9 cellular contexts compared by ENCODE assay signal in genomic region chr5:133245191-133246052, GRCh38.
DNase-seq lines count a peak whose midpoint lies in the region; ATAC-seq lines count a peak whose summit lies in the region.
"Had no signal": no experiment of that assay in that cellular context is flagged by ENCODE, and none has a peak within 500 bp of the region (broad histone marks: within the 10 kb centered on the region; RNA-seq: fewer than 3 reads in every experiment).

No MANE protein-coding gene starts in this region.

- no peak overlapping the region for H2AK5ac ChIP-seq in trophoblast cell (ENCODE audit: low read length)

- H3K4me2 ChIP-seq in trophoblast cell (ENCODE audit: low read length): no peak overlapping the region

- ATAC-seq in Right ventricle myocardium inferior (no peak), HG02970 (IDR thresholded peaks at IDR 0.05; ENCODE audit: low FRiP score, unreplicated experiment) (no peak)

- H3K4me1 ChIP-seq in trophoblast cell (ENCODE audit: control insufficient read depth in 1 of 2, insufficient read depth in 2 of 2, low read length in 2 of 2): no peaks in the 10 kb centered on the region

- H3K4ac ChIP-seq in trophoblast cell (ENCODE audit: low read depth, low read length): no peak overlapping the region

- no peak overlapping the region for H3K18ac ChIP-seq in trophoblast cell (ENCODE audit: low read length)

- H4K91ac ChIP-seq in trophoblast cell (ENCODE audit: low read depth, low read length): no peak overlapping the region

- no CpG with 5 or more reads among the region's 11 CpGs for WGBS in trophoblast cell (ENCODE audit: extremely low coverage, insufficient coverage, insufficient read length)

- H3K27me3 ChIP-seq in trophoblast cell (ENCODE audit: insufficient read depth, low read length): no peaks in the 10 kb centered on the region

- H2BK5ac ChIP-seq in trophoblast cell (ENCODE audit: low read depth, low read length, poor library complexity): no peak overlapping the region

- H3K23ac ChIP-seq in trophoblast cell (ENCODE audit: low read length): no peak overlapping the region

- peak; percentile 31 for DNase-seq in DMS 273 (lab: John Stamatoyannopoulos, UW; ENCODE audit: unreplicated experiment)
- DNase-seq in DMS 273 treated with DMSO at 0.1 percent for 48 hours (lab: John Stamatoyannopoulos, UW): no peak
- peak; percentile 12 for DNase-seq in NCI-H2107 treated with DMSO at 0.1 percent for 48 hours (lab: John Stamatoyannopoulos, UW; ENCODE audit: unreplicated experiment)
- peak; percentile 94 for DNase-seq in astrocyte of the hippocampus (ENCODE audit: low read depth, low spot score)
- DNase-seq in trophoblast cell: peak; percentile 83 to 85
- DNase-seq in Right ventricle myocardium inferior (ENCODE audit: missing footprints): no peak
- DNase-seq in NCI-H187 treated with DMSO at 0.1 percent for 48 hours (lab: John Stamatoyannopoulos, UW): no peak

- no peak overlapping the region for H4K8ac ChIP-seq in trophoblast cell (ENCODE audit: low read depth, low read length)

- H3K4me3 ChIP-seq in trophoblast cell (ENCODE audit: low read depth, low read length): no peak overlapping the region

- no peaks in the 10 kb centered on the region for H3K79me2 ChIP-seq in trophoblast cell (ENCODE audit: control insufficient read depth, insufficient read depth, low read length, poor library complexity)

- H2BK12ac ChIP-seq in trophoblast cell (ENCODE audit: low read length): no peak overlapping the region

- no peaks in the 10 kb centered on the region for H3K36me3 ChIP-seq in trophoblast cell (ENCODE audit: control insufficient read depth in 1 of 2, insufficient read depth in 2 of 2, low read length in 2 of 2)

- intact Hi-C loops in Right ventricle myocardium inferior (cut with DNase I): loop anchor here (5.0 kb wide), 1 partner anchor 133 kb away; no protein-coding TSS in a partner anchor

- H3K14ac ChIP-seq in trophoblast cell (ENCODE audit: low read length): no peak overlapping the region

- H2BK120ac ChIP-seq in trophoblast cell (ENCODE audit: insufficient read depth, low read length, poor library complexity): no peak overlapping the region

- H4K12ac ChIP-seq in trophoblast cell (ENCODE audit: low read depth, low read length): no peak overlapping the region

- no peak overlapping the region for H2AFZ ChIP-seq in trophoblast cell (ENCODE audit: insufficient read depth, low read length, poor library complexity)

- H3K27ac ChIP-seq in trophoblast cell (ENCODE audit: low read depth, low read length): no peak overlapping the region
- H3K27ac ChIP-seq: 22Rv1 had no signal

- H3K9ac ChIP-seq in trophoblast cell (ENCODE audit: low read length): no peak overlapping the region

- H3K79me1 ChIP-seq in trophoblast cell (ENCODE audit: low read length): no peaks in the 10 kb centered on the region

- H3K9me3 ChIP-seq in trophoblast cell (ENCODE audit: insufficient read depth, low read depth, low read length): no peaks in the 10 kb centered on the region

Comparison
In these comparisons a context has a peak if more than half of its experiments do, and no peak if none do; other contexts are left out.
1. DNase-seq: peak in DMS 273 (single experiment), NCI-H2107 treated with DMSO at 0.1 percent for 48 hours (single experiment), astrocyte of the hippocampus (single experiment) and trophoblast cell (2 of 2); none in DMS 273 treated with DMSO at 0.1 percent for 48 hours (single experiment), Right ventricle myocardium inferior (single experiment) and NCI-H187 treated with DMSO at 0.1 percent for 48 hours (single experiment).